Comparison of ENCODE assay signal across 3 cellular contexts in the genomic region with DNA sequence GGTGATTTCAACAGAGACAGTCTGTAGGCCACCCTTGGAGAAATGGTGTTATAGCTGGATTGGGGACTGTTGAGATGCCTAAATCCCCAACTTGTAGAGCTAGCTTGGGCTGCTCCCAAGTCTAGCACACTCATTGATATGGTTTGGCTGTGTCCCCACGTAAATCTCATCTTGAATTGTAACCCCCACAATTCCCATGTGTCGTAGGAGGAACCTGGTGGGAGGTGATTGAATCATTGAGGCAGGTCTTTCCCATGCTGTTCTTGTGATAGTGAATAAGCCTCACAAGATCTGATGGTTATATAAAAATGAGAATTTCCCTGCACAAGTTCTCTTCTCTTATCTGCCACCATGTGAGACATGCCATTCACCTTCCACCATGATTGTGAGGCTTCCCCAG.
"Had no signal": no experiment of that assay in that cellular context is flagged by ENCODE, and none has a peak within 500 bp of the region (broad histone marks: within the 10 kb centered on the region; RNA-seq: fewer than 3 reads in every experiment).

No MANE protein-coding gene starts in this region.

- ATAC-seq: GM12878 had no signal

- DNase-seq: GDM1, GF-D8 had no signal

- H3K4me3 ChIP-seq: GM12878 had no signal
